In the genomic region with DNA sequence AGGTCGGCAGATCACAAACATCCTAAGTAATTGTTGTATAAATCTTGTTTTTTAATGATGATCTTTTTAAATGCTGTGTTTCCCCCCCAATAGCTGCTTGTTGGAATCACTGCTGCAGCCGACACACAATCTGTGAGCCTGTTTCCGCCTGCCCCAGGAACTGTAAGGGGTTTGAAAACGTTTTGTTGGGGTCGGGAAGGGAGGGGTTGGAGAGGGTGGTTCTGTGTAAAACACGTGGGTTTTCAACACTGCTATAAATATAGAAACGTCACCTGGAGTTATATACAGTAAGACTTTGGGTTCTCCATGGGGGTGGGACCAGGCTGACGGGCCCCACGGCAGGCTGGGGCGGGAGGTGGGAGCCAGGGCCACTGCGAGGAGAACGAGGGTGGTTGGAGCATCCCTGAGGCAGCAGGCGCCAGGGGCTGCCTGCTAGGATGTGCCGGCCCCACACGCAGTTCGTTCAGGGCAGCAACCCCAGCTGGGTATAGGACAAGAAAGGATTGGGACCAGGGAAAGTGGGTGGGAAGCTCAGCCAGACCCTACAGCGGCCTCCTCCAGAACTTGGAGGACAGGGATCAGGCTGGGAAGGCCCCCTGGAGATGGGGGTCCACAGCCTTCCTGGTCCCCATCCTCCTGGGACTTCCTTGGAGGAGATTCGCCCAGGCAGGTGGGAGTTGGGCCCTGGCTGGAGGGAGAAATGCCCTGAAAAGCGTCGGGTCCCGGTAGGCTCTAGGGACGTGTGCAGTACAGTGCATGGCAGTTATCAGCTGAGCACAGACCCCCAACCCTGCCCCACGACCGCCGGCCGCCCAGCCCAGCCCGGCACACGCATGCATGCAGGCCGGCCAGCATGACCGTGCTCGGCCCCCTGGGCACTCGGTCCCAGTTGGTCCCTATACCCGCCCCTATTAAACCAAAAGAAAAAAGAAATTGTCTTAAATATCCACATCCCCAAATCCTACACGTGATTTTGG, we compare ENCODE assay signal across 2 cellular contexts.
TF ChIP-seq lines count a peak whose summit lies in the region.

No MANE protein-coding gene starts in this region.

TF ChIP-seq in IMR-90, 13 proteins besides CTCF, POLR2A, EP300 and RAD21:
- TF ChIP-seq CHD1 (IDR thresholded peaks at IDR 0.05; ENCODE audit: low read depth, low read length), result no peak
- no peak for TF ChIP-seq RFX5 (IDR thresholded peaks at IDR 0.05; ENCODE audit: low read depth, low read length)

TF ChIP-seq in K562, 482 proteins besides CTCF, POLR2A, EP300 and RAD21:
- TF ChIP-seq POLR2AphosphoS5 (IDR thresholded peaks at IDR 0.05; ENCODE audit: control insufficient read depth, insufficient read depth, low read depth, low read length) (0 out of 2 replicates have a peak, but pooled peaks have one; percentile 13), RBFOX2 (IDR thresholded peaks at IDR 0.05; ENCODE audit: low read depth, low read length) (peak; percentile 39), HMGN3 (IDR thresholded peaks at IDR 0.05; ENCODE audit: borderline replicate concordance, extremely low read depth, insufficient read length, low read depth, low read length) (no peak), POLR2G (IDR thresholded peaks at IDR 0.05; ENCODE audit: low read depth, low read length) (peak; percentile 39)
